Comparison of ENCODE assay signal across 9 cellular contexts in the genomic region with DNA sequence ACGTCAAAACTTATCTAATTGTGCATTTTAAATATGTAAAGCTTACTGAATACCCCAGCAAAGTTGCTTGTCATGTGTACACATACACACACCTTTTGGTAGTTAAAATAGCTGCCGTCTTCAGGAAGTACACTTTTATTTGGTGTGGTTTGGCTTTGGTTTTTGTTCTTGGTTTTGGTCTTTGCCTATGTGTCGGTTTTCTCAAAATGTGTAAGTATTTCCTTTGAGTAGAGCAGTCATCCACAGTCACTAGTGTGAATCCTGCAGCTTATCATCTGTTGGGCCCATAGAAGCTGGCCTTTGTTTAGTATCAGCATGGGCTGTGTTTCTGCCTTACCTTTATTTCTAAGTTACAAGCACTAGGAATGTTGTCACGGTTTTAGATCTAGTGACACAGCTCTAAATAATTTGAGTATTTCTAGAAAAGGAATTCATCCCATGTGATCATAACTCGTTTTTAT. TPM values are rescaled to one million over a fixed set of nuclear protein-coding genes. Genes with fewer than 3 reads are reported as not detected.
DNase-seq lines count a peak whose midpoint lies in the region; ATAC-seq, FAIRE-seq and TF ChIP-seq lines count a peak whose summit lies in the region.
"Had no signal": no experiment of that assay in that cellular context is flagged by ENCODE, and none has a peak within 500 bp of the region (broad histone marks: within the 10 kb centered on the region; RNA-seq: fewer than 3 reads in every experiment).

No MANE protein-coding gene starts in this region.

- TF ChIP-seq CTCF in OCI-LY3 (IDR thresholded peaks at IDR 0.05; ENCODE audit: low read depth, low read length): no peak
- TF ChIP-seq CTCF in osteoblast (IDR thresholded peaks at IDR 0.05; ENCODE audit: extremely low read depth, low read depth, low read length): no peak

- H3K27ac ChIP-seq in OCI-LY3 (ENCODE audit: low read length): no peak overlapping the region
- peak overlapping the region; percentile 73 for H3K27ac ChIP-seq in osteoblast (ENCODE audit: low read depth, low read length)

- H3K4me2 ChIP-seq in OCI-LY3 (ENCODE audit: low read length) (peak overlapping the region; percentile 83), osteoblast (ENCODE audit: insufficient read depth, low read length) (peak overlapping the region; percentile 82)

- peak; percentile 35 for FAIRE-seq in endometrium (lab: Jason Lieb, UNC)
- FAIRE-seq: A204.1 had no signal

- peak overlapping the region; percentile 70 for H3K4me3 ChIP-seq in OCI-LY3 (ENCODE audit: low read length)
- peak overlapping the region; percentile 76 for H3K4me3 ChIP-seq in osteoblast (ENCODE audit: insufficient read depth, low read length)

- H3K9me3 ChIP-seq in OCI-LY3 (ENCODE audit: insufficient read depth, low read length) (no peaks in the 10 kb centered on the region), osteoblast (ENCODE audit: low read depth, low read length) (no peaks in the 10 kb centered on the region)

- H3K79me2 ChIP-seq in OCI-LY3 (ENCODE audit: low read length): peaks cover 15% of the 10 kb centered on the region
- peaks cover 65% of the 10 kb centered on the region for H3K79me2 ChIP-seq in osteoblast (ENCODE audit: insufficient read depth, low read length)

- peak; percentile 51 for ATAC-seq in HG02571 (IDR thresholded peaks at IDR 0.05; ENCODE audit: unreplicated experiment)

- H4K20me1 ChIP-seq in OCI-LY3 (ENCODE audit: insufficient read depth, low read length): no peaks in the 10 kb centered on the region
- no peaks in the 10 kb centered on the region for H4K20me1 ChIP-seq in osteoblast (ENCODE audit: insufficient read depth, low read length)

- H3K9ac ChIP-seq in OCI-LY3 (ENCODE audit: low read length): no peak overlapping the region

- H2AFZ ChIP-seq in OCI-LY3 (ENCODE audit: low read depth, low read length): no peak overlapping the region
- H2AFZ ChIP-seq in osteoblast (ENCODE audit: low read length): peak overlapping the region; percentile 24

- H3K27me3 ChIP-seq in OCI-LY3 (ENCODE audit: low read depth, low read length) (no peaks in the 10 kb centered on the region), osteoblast (ENCODE audit: insufficient read depth, low read length) (no peaks in the 10 kb centered on the region)

- peaks cover 49% of the 10 kb centered on the region for H3K4me1 ChIP-seq in OCI-LY3 (ENCODE audit: low read length)
- H3K4me1 ChIP-seq in osteoblast (ENCODE audit: insufficient read depth, low read length): peaks cover 33% of the 10 kb centered on the region

- DNase-seq in DMS 273 (lab: John Stamatoyannopoulos, UW; ENCODE audit: unreplicated experiment) (peak; percentile 6), DMS 273 treated with DMSO at 0.1 percent for 48 hours (lab: John Stamatoyannopoulos, UW) (no peak), osteoblast (ENCODE audit: insufficient read length, low spot score, missing footprints) (no peak), RPMI8226 (no peak), NCI-H1417 treated with DMSO at 0.1 percent for 48 hours (lab: John Stamatoyannopoulos, UW) (no peak)

- peaks cover 9% of the 10 kb centered on the region for H3K36me3 ChIP-seq in OCI-LY3 (replicated peaks; ENCODE audit: low read depth, low read length)
- H3K36me3 ChIP-seq in osteoblast (ENCODE audit: insufficient read depth, low read length): peaks cover 10% of the 10 kb centered on the region

RNA-seq across cellular contexts. Expression of a gene that starts 35.3 kb away (rescaled TPM):
- 51.0 and 74.0 TPM in 2 replicates for total RNA-seq in osteoblast

RNA-seq across cellular contexts. Expression of a gene that starts 43.0 kb away (rescaled TPM):
- not detected in 2 replicates for total RNA-seq in osteoblast

RNA-seq across cellular contexts. Expression of a gene that starts 51.7 kb away (rescaled TPM):
- not detected in 2 replicates for total RNA-seq in osteoblast
